ENCODE assay signal across 14 cellular contexts in the genomic region with DNA sequence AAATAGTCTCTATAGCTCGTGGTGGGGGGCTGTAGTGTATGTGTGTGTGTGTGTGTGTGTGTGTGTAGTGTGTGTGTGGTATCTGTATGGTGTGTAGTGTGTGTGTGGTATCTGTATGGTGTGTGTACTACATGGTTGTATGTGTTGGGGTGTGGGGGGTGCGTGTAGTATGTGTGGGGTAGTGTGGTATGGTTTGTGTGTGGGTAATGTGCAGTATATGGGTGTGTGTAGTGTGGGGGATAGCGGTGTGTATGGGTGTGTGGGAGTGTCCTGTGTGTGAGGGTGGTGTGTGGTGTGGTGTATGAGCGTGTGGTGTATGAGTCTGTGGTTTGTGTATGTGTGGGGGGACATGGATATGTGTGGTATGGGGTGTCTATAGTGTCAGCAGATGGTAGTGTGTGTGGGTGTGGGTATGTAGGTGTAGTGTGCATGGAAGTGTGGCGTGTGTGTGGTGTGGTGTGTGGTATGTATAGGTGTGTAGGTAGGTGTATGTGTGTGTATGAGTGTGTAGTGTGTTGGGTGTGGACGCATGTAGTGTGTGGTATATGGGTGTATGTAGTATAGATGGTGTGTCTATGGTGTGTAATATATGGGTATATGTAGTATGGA.
"Had no signal": no experiment of that assay in that cellular context is flagged by ENCODE, and none has a peak within 500 bp of the region (broad histone marks: within the 10 kb centered on the region; RNA-seq: fewer than 3 reads in every experiment).

No MANE protein-coding gene starts in this region.

- H3K36me3 ChIP-seq: cardiac muscle cell, esophagus squamous epithelium, heart right ventricle, left ventricle myocardium inferior, sigmoid colon, tibial nerve had no signal

- H3K27me3 ChIP-seq: sigmoid colon, tibial nerve had no signal

- FAIRE-seq: endothelial cell of umbilical vein had no signal

- H3K9me3 ChIP-seq: esophagus squamous epithelium, heart right ventricle, sigmoid colon, tibial nerve had no signal

- H3K27ac ChIP-seq: esophagus squamous epithelium, heart right ventricle, left ventricle myocardium inferior, sigmoid colon, tibial nerve, VCaP had no signal

- ATAC-seq: naive thymus-derived CD8-positive, alpha-beta T cell had no signal

- H3K4me3 ChIP-seq: cardiac muscle cell, esophagus squamous epithelium, heart right ventricle, left ventricle myocardium inferior, sigmoid colon, tibial nerve had no signal

- DNase-seq: activated CD4-positive, alpha-beta T cell treated with anti-CD3 and anti-CD28 coated beads, Interleukin-2, amount 50 U/mL, for 4 hours; activated effector memory CD4-positive, alpha-beta T cell treated with anti-CD3 and anti-CD28 coated beads, Interleukin-2, amount 50 U/mL, for 16 hours; activated T-cell treated with anti-CD3 and anti-CD28 coated beads, Interleukin-2, amount 50 U/mL, for 24 hours; effector CD8-positive, alpha-beta T cell; esophagus squamous epithelium; heart right ventricle; left ventricle myocardium inferior; naive thymus-derived CD8-positive, alpha-beta T cell; sigmoid colon; stimulated activated naive CD4-positive, alpha-beta T cell treated with Interleukin-2 at 50 U/mL for 16 hours had no signal
